In genomic region chr9:122228906-122229837, GRCh38 we compare ENCODE assay signal across 1 cellular context.
A peak's percentile ranks its signal among the peaks of the same experiment; 100 is the strongest.
TF ChIP-seq lines count a peak whose summit lies in the region.

Gene LHX6, minus strand, starts transcription at chr9:122228957. Its CDS starts 217 bp downstream, at chr9:122228740.

TF ChIP-seq in K562, 482 proteins besides CTCF, POLR2A, EP300 and RAD21 (continued from another document):
- TF ChIP-seq PRPF4 (IDR thresholded peaks at IDR 0.05; ENCODE audit: insufficient read depth, low read depth, low read length, poor library complexity, severe bottlenecking) (no peak), RUNX1 (IDR thresholded peaks at IDR 0.05; ENCODE audit: low read depth) (no peak), SRSF1 (IDR thresholded peaks at IDR 0.05; ENCODE audit: low read depth, low read length) (no peak), ZMIZ1 (IDR thresholded peaks at IDR 0.05; ENCODE audit: low read depth in 2 of 2, low read length in 2 of 2) (no peak), DPF2 (IDR thresholded peaks at IDR 0.05) (peak; percentile 76), STAT5A (IDR thresholded peaks at IDR 0.05; ENCODE audit: borderline replicate concordance, low read length) (no peak), GATAD2A (IDR thresholded peaks at IDR 0.05) (0 out of 2 replicates have a peak, but pooled peaks have one; percentile 46), JUND (IDR thresholded peaks at IDR 0.05; ENCODE audit: borderline replicate concordance, low read depth, low read length) (peak; percentile 86), JUND (tag; IDR thresholded peaks at IDR 0.05; ENCODE audit: borderline replicate concordance, low read depth, low read length) (peak; percentile 67; the same call in 1 of the 3 replicates)
- TF ChIP-seq, protein P1, sequence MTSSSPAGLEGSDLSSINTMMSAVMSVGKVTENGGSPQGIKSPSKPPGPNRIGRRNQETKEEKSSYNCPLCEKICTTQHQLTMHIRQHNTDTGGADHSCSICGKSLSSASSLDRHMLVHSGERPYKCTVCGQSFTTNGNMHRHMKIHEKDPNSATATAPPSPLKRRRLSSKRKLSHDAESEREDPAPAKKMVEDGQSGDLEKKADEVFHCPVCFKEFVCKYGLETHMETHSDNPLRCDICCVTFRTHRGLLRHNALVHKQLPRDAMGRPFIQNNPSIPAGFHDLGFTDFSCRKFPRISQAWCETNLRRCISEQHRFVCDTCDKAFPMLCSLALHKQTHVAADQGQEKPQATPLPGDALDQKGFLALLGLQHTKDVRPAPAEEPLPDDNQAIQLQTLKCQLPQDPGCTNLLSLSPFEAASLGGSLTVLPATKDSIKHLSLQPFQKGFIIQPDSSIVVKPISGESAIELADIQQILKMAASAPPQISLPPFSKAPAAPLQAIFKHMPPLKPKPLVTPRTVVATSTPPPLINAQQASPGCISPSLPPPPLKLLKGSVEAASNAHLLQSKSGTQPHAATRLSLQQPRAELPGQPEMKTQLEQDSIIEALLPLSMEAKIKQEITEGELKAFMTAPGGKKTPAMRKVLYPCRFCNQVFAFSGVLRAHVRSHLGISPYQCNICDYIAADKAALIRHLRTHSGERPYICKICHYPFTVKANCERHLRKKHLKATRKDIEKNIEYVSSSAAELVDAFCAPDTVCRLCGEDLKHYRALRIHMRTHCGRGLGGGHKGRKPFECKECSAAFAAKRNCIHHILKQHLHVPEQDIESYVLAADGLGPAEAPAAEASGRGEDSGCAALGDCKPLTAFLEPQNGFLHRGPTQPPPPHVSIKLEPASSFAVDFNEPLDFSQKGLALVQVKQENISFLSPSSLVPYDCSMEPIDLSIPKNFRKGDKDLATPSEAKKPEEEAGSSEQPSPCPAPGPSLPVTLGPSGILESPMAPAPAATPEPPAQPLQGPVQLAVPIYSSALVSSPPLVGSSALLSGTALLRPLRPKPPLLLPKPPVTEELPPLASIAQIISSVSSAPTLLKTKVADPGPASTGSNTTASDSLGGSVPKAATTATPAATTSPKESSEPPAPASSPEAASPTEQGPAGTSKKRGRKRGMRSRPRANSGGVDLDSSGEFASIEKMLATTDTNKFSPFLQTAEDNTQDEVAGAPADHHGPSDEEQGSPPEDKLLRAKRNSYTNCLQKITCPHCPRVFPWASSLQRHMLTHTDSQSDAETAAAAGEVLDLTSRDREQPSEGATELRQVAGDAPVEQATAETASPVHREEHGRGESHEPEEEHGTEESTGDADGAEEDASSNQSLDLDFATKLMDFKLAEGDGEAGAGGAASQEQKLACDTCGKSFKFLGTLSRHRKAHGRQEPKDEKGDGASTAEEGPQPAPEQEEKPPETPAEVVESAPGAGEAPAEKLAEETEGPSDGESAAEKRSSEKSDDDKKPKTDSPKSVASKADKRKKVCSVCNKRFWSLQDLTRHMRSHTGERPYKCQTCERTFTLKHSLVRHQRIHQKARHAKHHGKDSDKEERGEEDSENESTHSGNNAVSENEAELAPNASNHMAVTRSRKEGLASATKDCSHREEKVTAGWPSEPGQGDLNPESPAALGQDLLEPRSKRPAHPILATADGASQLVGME (CRISPR knock-in tag; IDR thresholded peaks at IDR 0.05) = no peak
- TF ChIP-seq, protein P2, sequence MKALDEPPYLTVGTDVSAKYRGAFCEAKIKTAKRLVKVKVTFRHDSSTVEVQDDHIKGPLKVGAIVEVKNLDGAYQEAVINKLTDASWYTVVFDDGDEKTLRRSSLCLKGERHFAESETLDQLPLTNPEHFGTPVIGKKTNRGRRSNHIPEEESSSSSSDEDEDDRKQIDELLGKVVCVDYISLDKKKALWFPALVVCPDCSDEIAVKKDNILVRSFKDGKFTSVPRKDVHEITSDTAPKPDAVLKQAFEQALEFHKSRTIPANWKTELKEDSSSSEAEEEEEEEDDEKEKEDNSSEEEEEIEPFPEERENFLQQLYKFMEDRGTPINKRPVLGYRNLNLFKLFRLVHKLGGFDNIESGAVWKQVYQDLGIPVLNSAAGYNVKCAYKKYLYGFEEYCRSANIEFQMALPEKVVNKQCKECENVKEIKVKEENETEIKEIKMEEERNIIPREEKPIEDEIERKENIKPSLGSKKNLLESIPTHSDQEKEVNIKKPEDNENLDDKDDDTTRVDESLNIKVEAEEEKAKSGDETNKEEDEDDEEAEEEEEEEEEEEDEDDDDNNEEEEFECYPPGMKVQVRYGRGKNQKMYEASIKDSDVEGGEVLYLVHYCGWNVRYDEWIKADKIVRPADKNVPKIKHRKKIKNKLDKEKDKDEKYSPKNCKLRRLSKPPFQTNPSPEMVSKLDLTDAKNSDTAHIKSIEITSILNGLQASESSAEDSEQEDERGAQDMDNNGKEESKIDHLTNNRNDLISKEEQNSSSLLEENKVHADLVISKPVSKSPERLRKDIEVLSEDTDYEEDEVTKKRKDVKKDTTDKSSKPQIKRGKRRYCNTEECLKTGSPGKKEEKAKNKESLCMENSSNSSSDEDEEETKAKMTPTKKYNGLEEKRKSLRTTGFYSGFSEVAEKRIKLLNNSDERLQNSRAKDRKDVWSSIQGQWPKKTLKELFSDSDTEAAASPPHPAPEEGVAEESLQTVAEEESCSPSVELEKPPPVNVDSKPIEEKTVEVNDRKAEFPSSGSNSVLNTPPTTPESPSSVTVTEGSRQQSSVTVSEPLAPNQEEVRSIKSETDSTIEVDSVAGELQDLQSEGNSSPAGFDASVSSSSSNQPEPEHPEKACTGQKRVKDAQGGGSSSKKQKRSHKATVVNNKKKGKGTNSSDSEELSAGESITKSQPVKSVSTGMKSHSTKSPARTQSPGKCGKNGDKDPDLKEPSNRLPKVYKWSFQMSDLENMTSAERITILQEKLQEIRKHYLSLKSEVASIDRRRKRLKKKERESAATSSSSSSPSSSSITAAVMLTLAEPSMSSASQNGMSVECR (CRISPR knock-in tag; IDR thresholded peaks at IDR 0.05) = peak; percentile 48; the same call in 1 of the 2 replicates
